In the genomic region with DNA sequence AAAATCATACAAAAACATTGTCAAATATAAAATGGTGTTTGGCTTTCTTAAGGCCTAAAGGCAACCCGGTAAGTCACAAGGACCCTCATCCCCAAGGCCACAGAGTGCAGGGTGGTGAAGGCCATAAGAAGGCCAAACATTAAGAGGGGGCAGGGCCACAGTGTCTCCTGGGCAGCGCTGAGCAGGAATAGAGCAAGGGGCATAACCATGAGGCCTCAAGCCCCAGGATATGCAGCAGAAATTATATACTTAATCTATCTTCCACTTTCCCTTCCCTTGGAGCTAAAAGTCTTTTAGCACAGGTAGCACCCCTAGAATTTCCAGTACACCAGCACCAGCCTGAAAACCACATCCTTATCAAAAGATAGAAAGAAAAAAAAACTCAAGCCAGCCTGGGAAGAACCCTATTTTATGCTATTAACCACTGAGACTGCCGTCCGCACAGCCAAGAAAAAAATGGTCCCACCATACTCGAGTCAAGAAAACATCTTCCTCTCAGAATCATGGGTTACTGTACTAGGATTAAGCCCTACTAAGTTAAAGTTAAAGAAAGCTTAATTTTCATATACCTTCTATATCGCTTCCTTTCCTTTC, we compare ENCODE assay signal across 27 cellular contexts. TPM values are rescaled to one million over a fixed set of nuclear protein-coding genes. Genes with fewer than 3 reads are reported as not detected.
DNase-seq lines count a peak whose midpoint lies in the region; ATAC-seq and TF ChIP-seq lines count a peak whose summit lies in the region.
"Had no signal": no experiment of that assay in that cellular context is flagged by ENCODE, and none has a peak within 500 bp of the region (broad histone marks: within the 10 kb centered on the region; RNA-seq: fewer than 3 reads in every experiment).

No MANE protein-coding gene starts in this region.

- no peak for ATAC-seq in activated T-cell treated with anti-CD3 and anti-CD28 coated beads, Interleukin-2, amount 50 U/mL, for 4 hours
- no peak for ATAC-seq in omental fat pad (ENCODE audit: low FRiP score)
- ATAC-seq: activated T-helper 17 cell treated with anti-CD3 and anti-CD28 coated beads, Interleukin-2, amount 50 U/mL, for 72 hours; gastrocnemius medialis; lower lobe of right lung; Right ventricle myocardium inferior; sciatic nerve had no signal

- peak overlapping the region in 53 of 59 donors; percentile 14 to 100 (median 99) for H3K27ac ChIP-seq in dorsolateral prefrontal cortex
- peak overlapping the region; percentile 94 to 98 for H3K27ac ChIP-seq in uterus
- H3K27ac ChIP-seq: lower lobe of right lung had no signal

- peaks cover 7% of the 10 kb centered on the region for H3K36me3 Mint-ChIP-seq in activated T-cell treated with anti-CD3 and anti-CD28 coated beads, Interleukin-2, amount 50 U/mL, for 4 hours (ENCODE audit: insufficient read depth)
- peaks cover 10% of the 10 kb centered on the region for H3K36me3 Mint-ChIP-seq in nephron progenitor cell (ENCODE audit: low read depth)
- H3K36me3 Mint-ChIP-seq: brain had no signal

- H3K4me1 ChIP-seq in uterus: peaks cover 0 to 8% of the 10 kb centered on the region in 2 donors

- TF ChIP-seq CTCF in dorsolateral prefrontal cortex (IDR thresholded peaks at IDR 0.05 in 54 of 56, conservative IDR thresholded peaks at IDR 0.05 in 2 of 56; ENCODE audit: low read depth in 1 of 56, partially characterized antibody in 56 of 56): no peak
- TF ChIP-seq CTCF in nephron progenitor cell (IDR thresholded peaks at IDR 0.05): no peak
- no peak for TF ChIP-seq CTCF in uterus (IDR thresholded peaks at IDR 0.05)
- TF ChIP-seq CTCF in omental fat pad (IDR thresholded peaks at IDR 0.05): no peak

- no peaks in the 10 kb centered on the region for H3K36me3 ChIP-seq in uterus
- H3K36me3 ChIP-seq: esophagus squamous epithelium, gastrocnemius medialis, lower lobe of right lung had no signal

- no peak for TF ChIP-seq POLR2A in uterus (IDR thresholded peaks at IDR 0.05)

- H3K4me3 ChIP-seq in dorsolateral prefrontal cortex: no peak overlapping the region
- H3K4me3 ChIP-seq in uterus: no peak overlapping the region
- H3K4me3 ChIP-seq: esophagus squamous epithelium, gastrocnemius medialis, lower lobe of right lung had no signal

- intact Hi-C loops in dorsolateral prefrontal cortex (cut with DNase I) (loop anchor here (10.0 kb wide), 1 partner anchor 155 kb away; a partner anchor contains a TSS), uterus (cut with DNase I; ENCODE audit: low total_unique reads) (loop anchor here (10.0 kb wide), 1 partner anchor 155 kb away; a partner anchor contains a TSS)

- H3K27me3 ChIP-seq in dorsolateral prefrontal cortex (no peaks in the 10 kb centered on the region), uterus (no peaks in the 10 kb centered on the region)
- H3K27me3 ChIP-seq: esophagus squamous epithelium, gastrocnemius medialis had no signal

- H3K9me3 Mint-ChIP-seq in activated T-cell treated with anti-CD3 and anti-CD28 coated beads, Interleukin-2, amount 50 U/mL, for 4 hours: peaks cover 5% of the 10 kb centered on the region
- peaks cover 26% of the 10 kb centered on the region for H3K9me3 Mint-ChIP-seq in nephron progenitor cell
- H3K9me3 Mint-ChIP-seq: activated T-helper 17 cell treated with anti-CD3 and anti-CD28 coated beads, Interleukin-2, amount 50 U/mL, for 72 hours had no signal

- H3K27me3 Mint-ChIP-seq in activated T-cell treated with anti-CD3 and anti-CD28 coated beads, Interleukin-2, amount 50 U/mL, for 4 hours (ENCODE audit: low read depth): no peaks in the 10 kb centered on the region
- peaks cover 5% of the 10 kb centered on the region for H3K27me3 Mint-ChIP-seq in nephron progenitor cell (ENCODE audit: low read depth, poor library complexity)
- H3K27me3 Mint-ChIP-seq: activated B cell treated with CpG ODN at 0.5 μM for 24 hours, brain had no signal

- no peak for DNase-seq in activated T-cell treated with anti-CD3 and anti-CD28 coated beads, Interleukin-2, amount 50 U/mL, for 4 hours
- no peak for DNase-seq in activated T-cell treated with anti-CD3 and anti-CD28 coated beads, Interleukin-2, amount 50 U/mL, for 1 hour
- DNase-seq in dorsolateral prefrontal cortex (no peak), nephron progenitor cell (no peak), uterus (no peak), putamen (ENCODE audit: low spot score) (no peak), retina (no peak), omental fat pad (ENCODE audit: low spot score) (no peak)
- DNase-seq: activated B cell treated with CpG ODN at 0.5 μM for 24 hours; activated CD4-positive, alpha-beta memory T cell treated with anti-CD3 and anti-CD28 coated beads for 36 hours; AML-193; DMS79; effector memory CD4-positive, alpha-beta T cell; esophagus squamous epithelium; gastrocnemius medialis; islet precursor cell; lower lobe of right lung; NCI-H1048; NCI-H446; occipital lobe; OCI-M1; T-helper 9 cell had no signal

- peak overlapping the region; percentile 17 for H3K4me3 Mint-ChIP-seq in activated T-cell treated with anti-CD3 and anti-CD28 coated beads, Interleukin-2, amount 50 U/mL, for 4 hours
- no peak overlapping the region for H3K4me3 Mint-ChIP-seq in nephron progenitor cell
- H3K4me3 Mint-ChIP-seq: activated B cell treated with CpG ODN at 0.5 μM for 24 hours; activated CD4-positive, alpha-beta memory T cell treated with anti-CD3 and anti-CD28 coated beads for 36 hours; activated T-helper 17 cell treated with anti-CD3 and anti-CD28 coated beads, Interleukin-2, amount 50 U/mL, for 72 hours; brain had no signal

- peaks cover 33% of the 10 kb centered on the region for H3K4me1 Mint-ChIP-seq in activated T-cell treated with anti-CD3 and anti-CD28 coated beads, Interleukin-2, amount 50 U/mL, for 4 hours (ENCODE audit: low read depth)
- peaks cover 52% of the 10 kb centered on the region for H3K4me1 Mint-ChIP-seq in nephron progenitor cell

- no peaks in the 10 kb centered on the region for H3K9me3 ChIP-seq in uterus
- H3K9me3 ChIP-seq: esophagus squamous epithelium, gastrocnemius medialis, lower lobe of right lung had no signal

- H3K27ac Mint-ChIP-seq in nephron progenitor cell: peak overlapping the region; percentile 40
- H3K27ac Mint-ChIP-seq: activated B cell treated with CpG ODN at 0.5 μM for 24 hours; activated CD4-positive, alpha-beta memory T cell treated with anti-CD3 and anti-CD28 coated beads for 36 hours; activated T-helper 17 cell treated with anti-CD3 and anti-CD28 coated beads, Interleukin-2, amount 50 U/mL, for 72 hours had no signal

RNA-seq across cellular contexts. Expression of a gene that starts 20.2 kb away (rescaled TPM):
- total RNA-seq in activated T-cell treated with anti-CD3 and anti-CD28 coated beads, Interleukin-2, amount 50 U/mL, for 4 hours: 10 to 100 TPM; 19.4 to 57.0 (median 55.4) TPM
- 1 to 10 TPM in 41 of 120 experiments, under 1 TPM in 61, not detected in 18; 0.26 to 2.9 (median 0.90) TPM for total RNA-seq in dorsolateral prefrontal cortex
- total RNA-seq in uterus: 1 to 10 TPM in 1 of 4 donors, under 1 TPM in 2, not detected in 1; 0.76 to 2.9 (median 0.76) TPM
- total RNA-seq in omental fat pad: 1 to 10 TPM; 2.7 to 6.5 (median 4.2) TPM
- total RNA-seq: A172, occipital lobe had no signal

RNA-seq across cellular contexts. Expression of a gene that starts 39.9 kb away (rescaled TPM):
- total RNA-seq in activated T-cell treated with anti-CD3 and anti-CD28 coated beads, Interleukin-2, amount 50 U/mL, for 4 hours: 1 to 10 TPM in 1 of 3 donors, under 1 TPM in 2; 0.78 to 1.1 (median 0.95) TPM
- total RNA-seq in dorsolateral prefrontal cortex (1 to 10 TPM in 85 of 120 experiments, under 1 TPM in 19, not detected in 16; 0.48 to 6.1 (median 1.6) TPM), uterus (1 to 10 TPM in 1 of 4 donors, under 1 TPM in 1, not detected in 2; 0.85 to 1.8 TPM), omental fat pad (under 1 TPM in 2 of 4 donors, not detected in 2; 0.63 to 0.96 TPM)
- total RNA-seq: A172; activated B cell treated with CpG ODN at 0.5 μM for 24 hours; activated CD4-positive, alpha-beta memory T cell treated with anti-CD3 and anti-CD28 coated beads for 36 hours; activated T-helper 17 cell treated with anti-CD3 and anti-CD28 coated beads, Interleukin-2, amount 50 U/mL, for 72 hours; gastrocnemius medialis; lower lobe of right lung; occipital lobe; Right ventricle myocardium inferior had no signal

RNA-seq across cellular contexts. Expression of a gene that starts 50.7 kb away (rescaled TPM):
- under 1 TPM in 2 of 3 donors, not detected in 1; 0.46 to 0.47 TPM for total RNA-seq in activated T-cell treated with anti-CD3 and anti-CD28 coated beads, Interleukin-2, amount 50 U/mL, for 4 hours
- total RNA-seq in dorsolateral prefrontal cortex: 1 to 10 TPM in 70 of 120 experiments, under 1 TPM in 24, not detected in 26; 0.55 to 4.4 (median 1.4) TPM
- total RNA-seq in uterus: 1 to 10 TPM in 1 of 4 donors, not detected in 3; 1.8 TPM
- total RNA-seq in omental fat pad: 1 to 10 TPM in 1 of 4 donors, not detected in 3; 1.3 TPM
- total RNA-seq: A172; activated B cell treated with CpG ODN at 0.5 μM for 24 hours; activated CD4-positive, alpha-beta memory T cell treated with anti-CD3 and anti-CD28 coated beads for 36 hours; activated T-helper 17 cell treated with anti-CD3 and anti-CD28 coated beads, Interleukin-2, amount 50 U/mL, for 72 hours; gastrocnemius medialis; lower lobe of right lung; Right ventricle myocardium inferior; sciatic nerve had no signal
